Comparison of ENCODE assay signal across 8 cellular contexts in genomic region chr19:56112313-56112709, GRCh38. TPM values are rescaled to one million over a fixed set of nuclear protein-coding genes. Genes with fewer than 3 reads are reported as not detected.
DNase-seq lines count a peak whose midpoint lies in the region; ATAC-seq and TF ChIP-seq lines count a peak whose summit lies in the region.

No MANE protein-coding gene starts in this region.

- H3K4me3 ChIP-seq in endodermal cell (ENCODE audit: low read length) (no peak overlapping the region), spleen (peak overlapping the region in 5 of 8 donors; percentile 10 to 60 (median 16))

- H3K4me1 Mint-ChIP-seq in activated CD4-positive, alpha-beta T cell treated with anti-CD3 and anti-CD28 coated beads, Interleukin-2, amount 10 ng/mL, durations not matched to agents 24 days and 14 days, result peaks cover 32% of the 10 kb centered on the region
- H3K4me1 Mint-ChIP-seq in endodermal cell, result peaks cover 40% of the 10 kb centered on the region

- H3K9me3 ChIP-seq in endodermal cell (ENCODE audit: control insufficient read depth, low read length), result no peaks in the 10 kb centered on the region
- H3K9me3 ChIP-seq in spleen, result no peaks in the 10 kb centered on the region

- H3K27ac ChIP-seq in endodermal cell (ENCODE audit: low read depth, low read length) (no peak overlapping the region), spleen (peak overlapping the region; percentile 42 to 100 (median 84))

- intact Hi-C loops in activated CD4-positive, alpha-beta T cell treated with anti-CD3 and anti-CD28 coated beads, Interleukin-2, amount 10 ng/mL, durations not matched to agents 24 days and 14 days (cut with micrococcal nuclease), result loop anchor here (10.0 kb wide), 1 partner anchor 52 kb away; no protein-coding TSS in a partner anchor
- intact Hi-C loops in spleen (cut with DNase I; ENCODE audit: low total_unique reads), result no loop called here

- H3K9ac ChIP-seq in endodermal cell (ENCODE audit: extremely low read depth, low read length, poor library complexity, severe bottlenecking), result no peak overlapping the region

- peak overlapping the region; percentile 51 for H3K4me3 Mint-ChIP-seq in activated CD4-positive, alpha-beta T cell treated with anti-CD3 and anti-CD28 coated beads, Interleukin-2, amount 10 ng/mL, durations not matched to agents 24 days and 14 days
- H3K4me3 Mint-ChIP-seq in endodermal cell, result no peak overlapping the region

- ATAC-seq in GM21619 (IDR thresholded peaks at IDR 0.05; ENCODE audit: unreplicated experiment), result no peak

- H3K4me1 ChIP-seq in endodermal cell (ENCODE audit: control insufficient read depth, insufficient read depth, low read length) (peaks cover 5% of the 10 kb centered on the region), spleen (peaks cover 78 to 100% (median 98%) of the 10 kb centered on the region in 6 donors)

- DNase-seq in activated CD4-positive, alpha-beta T cell treated with anti-CD3 and anti-CD28 coated beads, Interleukin-2, amount 10 ng/mL, durations not matched to agents 24 days and 14 days, result no peak
- no peak for DNase-seq in activated CD4-positive, alpha-beta T cell treated with anti-CD3 and anti-CD28 coated beads for 4 hours
- DNase-seq in NCI-H748 (lab: John Stamatoyannopoulos, UW; ENCODE audit: unreplicated experiment) (peak; percentile 71), endodermal cell (no peak), spleen (no peak), NCI-H2107 (lab: John Stamatoyannopoulos, UW) (no peak), AG08396 (ENCODE audit: low spot score) (no peak)

- H3K27ac Mint-ChIP-seq in activated CD4-positive, alpha-beta T cell treated with anti-CD3 and anti-CD28 coated beads, Interleukin-2, amount 10 ng/mL, durations not matched to agents 24 days and 14 days, result peak overlapping the region; percentile 65
- peak overlapping the region; percentile 75 for H3K27ac Mint-ChIP-seq in endodermal cell

- H3K36me3 ChIP-seq in endodermal cell (ENCODE audit: control insufficient read depth, insufficient read depth, low read length) (peaks cover 11% of the 10 kb centered on the region), spleen (peaks cover 0 to 24% (median 0%) of the 10 kb centered on the region in 6 donors)

- H3K27me3 ChIP-seq in endodermal cell (ENCODE audit: control insufficient read depth, insufficient read depth, low read length, poor library complexity, severe bottlenecking) (no peaks in the 10 kb centered on the region), spleen (replicated peaks in 1 of 7) (no peaks in the 10 kb centered on the region)

- H3K9me3 Mint-ChIP-seq in activated CD4-positive, alpha-beta T cell treated with anti-CD3 and anti-CD28 coated beads, Interleukin-2, amount 10 ng/mL, durations not matched to agents 24 days and 14 days, result no peaks in the 10 kb centered on the region
- no peaks in the 10 kb centered on the region for H3K9me3 Mint-ChIP-seq in endodermal cell

- no peaks in the 10 kb centered on the region for H3K27me3 Mint-ChIP-seq in activated CD4-positive, alpha-beta T cell treated with anti-CD3 and anti-CD28 coated beads, Interleukin-2, amount 10 ng/mL, durations not matched to agents 24 days and 14 days
- H3K27me3 Mint-ChIP-seq in endodermal cell (ENCODE audit: insufficient read depth), result no peaks in the 10 kb centered on the region

- TF ChIP-seq POLR2A in spleen (IDR thresholded peaks at IDR 0.05), result no peak

- peaks cover 12% of the 10 kb centered on the region for H3K36me3 Mint-ChIP-seq in activated CD4-positive, alpha-beta T cell treated with anti-CD3 and anti-CD28 coated beads, Interleukin-2, amount 10 ng/mL, durations not matched to agents 24 days and 14 days (ENCODE audit: low read depth)
- H3K36me3 Mint-ChIP-seq in endodermal cell (ENCODE audit: low read depth), result peaks cover 9% of the 10 kb centered on the region

- TF ChIP-seq CTCF in endodermal cell (conservative IDR thresholded peaks at IDR 0.05) (no peak), spleen (IDR thresholded peaks at IDR 0.05 in 8 of 11, conservative IDR thresholded peaks at IDR 0.05 in 3 of 11) (no peak)

- 85 to 89% methylated on average over 6 to 10 of the region's 10 CpGs for WGBS in endodermal cell (ENCODE audit: insufficient coverage in 1 of 2, insufficient read length in 1 of 2), 2 experiments
- WGBS in spleen, 5 donors, result 18 to 35% (median 23%) methylated on average over 10 of the region's 10 CpGs

RNA-seq across cellular contexts. Expression of gene ZNF787, which starts 8.8 kb away (rescaled TPM):
- total RNA-seq in activated CD4-positive, alpha-beta T cell treated with anti-CD3 and anti-CD28 coated beads, Interleukin-2, amount 10 ng/mL, durations not matched to agents 24 days and 14 days, result 36.4 and 37.0 TPM in 2 replicates
- total RNA-seq in endodermal cell (10 to 100 TPM; 42.1 to 43.7 TPM), spleen (10 to 100 TPM; 18.0 to 53.8 (median 42.8) TPM)
- 27.7 TPM for polyA plus RNA-seq in endodermal cell (2013, experiment 1 of 2)
- 26.5 TPM for polyA plus RNA-seq in endodermal cell (2013, experiment 2 of 2)
- polyA plus RNA-seq in spleen, result 10 to 100 TPM; 16.6 to 39.0 (median 21.1) TPM

RNA-seq across cellular contexts. Expression of gene ZNF444, which starts 28.8 kb away (rescaled TPM):
- total RNA-seq in activated CD4-positive, alpha-beta T cell treated with anti-CD3 and anti-CD28 coated beads, Interleukin-2, amount 10 ng/mL, durations not matched to agents 24 days and 14 days, result 35.5 and 35.7 TPM in 2 replicates
- 10 to 100 TPM; 50.2 to 58.8 TPM for total RNA-seq in endodermal cell
- polyA plus RNA-seq in endodermal cell (2013, experiment 1 of 2), result 36.7 TPM
- polyA plus RNA-seq in endodermal cell (2013, experiment 2 of 2), result 31.4 TPM
- total RNA-seq in spleen, result 10 to 100 TPM; 17.0 to 27.9 (median 23.1) TPM
- 10 to 100 TPM; 17.0 to 35.1 (median 22.6) TPM for polyA plus RNA-seq in spleen
